In the genomic region with DNA sequence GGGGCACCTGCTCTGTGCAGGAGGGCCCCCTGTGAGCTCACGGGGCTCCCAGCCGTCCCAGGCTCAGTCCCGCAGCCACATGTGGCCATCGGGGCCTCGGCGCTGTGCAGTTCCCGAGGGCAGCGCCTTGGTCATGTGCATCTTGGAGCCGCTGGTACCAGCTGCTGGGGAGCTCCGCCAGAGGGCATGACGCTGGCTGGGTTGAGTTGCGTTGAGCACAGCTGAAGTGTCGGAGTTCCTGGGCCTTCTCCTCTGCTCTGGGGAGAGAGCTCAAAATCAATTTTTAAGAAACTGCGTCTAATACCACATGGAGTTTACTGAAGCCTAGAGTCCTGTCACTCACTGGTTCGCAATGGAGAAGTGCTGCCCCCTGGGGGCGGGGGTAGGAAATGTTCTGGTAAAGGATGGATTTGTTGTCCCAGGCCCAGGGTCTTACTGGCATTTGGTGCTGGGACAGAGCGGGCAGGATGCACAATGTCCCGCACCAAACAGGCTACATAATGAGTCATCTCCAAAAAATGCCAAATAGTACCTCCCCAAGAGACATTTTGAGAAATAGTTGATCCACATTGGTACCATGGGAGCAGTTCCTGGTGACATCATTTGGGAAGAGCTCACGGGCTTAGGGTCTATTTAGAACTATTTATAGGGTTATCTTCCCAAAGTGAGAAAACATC, we compare ENCODE assay signal across 8 cellular contexts. TPM values are rescaled to one million over a fixed set of nuclear protein-coding genes. Genes with fewer than 3 reads are reported as not detected.
DNase-seq lines count a peak whose midpoint lies in the region; ATAC-seq lines count a peak whose summit lies in the region.

No MANE protein-coding gene starts in this region.

- H3K4me1 Mint-ChIP-seq in naive thymus-derived CD8-positive, alpha-beta T cell, result peaks cover 2 to 7% (median 4%) of the 10 kb centered on the region in 4 donors

- no peak overlapping the region for H3K27ac Mint-ChIP-seq in naive thymus-derived CD8-positive, alpha-beta T cell

- ATAC-seq in HG03460 (IDR thresholded peaks at IDR 0.05; ENCODE audit: unreplicated experiment) (peak; percentile 55), esophagus mucosa (peak; percentile 41), GM19324 (IDR thresholded peaks at IDR 0.05; ENCODE audit: low FRiP score, unreplicated experiment) (no peak)
- peak; percentile 25 to 35 for ATAC-seq in naive thymus-derived CD8-positive, alpha-beta T cell
- ATAC-seq in stimulated activated naive CD8-positive, alpha-beta T cell treated with anti-CD3 and anti-CD28 coated beads, Interleukin-15, Interleukin-2, amounts not matched to agents 100 U/mL and 50 U/mL, for 24 hours, result no peak

- DNase-seq in DMS 273 (lab: John Stamatoyannopoulos, UW; ENCODE audit: unreplicated experiment), result peak; percentile 86
- DNase-seq in NOMO-1 treated with DMSO at 0.1 percent for 48 hours (lab: John Stamatoyannopoulos, UW; ENCODE audit: unreplicated experiment), result peak; percentile 39
- DNase-seq in activated CD8-positive, alpha-beta memory T cell treated with anti-CD3 and anti-CD28 coated beads, Interleukin-2, amount 50 U/mL, for 4 hours, result peak; percentile 53
- DNase-seq in naive thymus-derived CD8-positive, alpha-beta T cell, result peak; percentile 8 to 68 (median 45)
- peak; percentile 73 for DNase-seq in stimulated activated naive CD8-positive, alpha-beta T cell treated with anti-CD3 and anti-CD28 coated beads, Interleukin-15, Interleukin-2, amounts not matched to agents 100 U/mL and 50 U/mL, for 24 hours

- no peak overlapping the region for H3K4me3 Mint-ChIP-seq in naive thymus-derived CD8-positive, alpha-beta T cell

- POLR2A ChIA-PET in naive thymus-derived CD8-positive, alpha-beta T cell (lab: Charles Lee), result interaction anchor here (1.0 kb wide), 1 partner anchor 450 kb away, joined by 3 read pairs; a partner anchor contains a TSS

- H3K36me3 Mint-ChIP-seq in naive thymus-derived CD8-positive, alpha-beta T cell, result no peaks in the 10 kb centered on the region

- H3K27me3 Mint-ChIP-seq in naive thymus-derived CD8-positive, alpha-beta T cell, result peaks cover 0 to 24% (median 7%) of the 10 kb centered on the region in 5 donors

- H3K9me3 Mint-ChIP-seq in naive thymus-derived CD8-positive, alpha-beta T cell, result no peaks in the 10 kb centered on the region

RNA-seq across cellular contexts. Expression of a gene that starts 48.8 kb away (rescaled TPM):
- total RNA-seq in esophagus mucosa, result 0.60 TPM
- 1 to 10 TPM; 1.1 TPM for total RNA-seq in naive thymus-derived CD8-positive, alpha-beta T cell
- polyA plus RNA-seq in naive thymus-derived CD8-positive, alpha-beta T cell, result under 1 TPM; 0.05 to 0.41 (median 0.13) TPM

Comparison
In these comparisons a context has a peak if more than half of its experiments do, and no peak if none do; other contexts are left out.
1. ATAC-seq: peak in HG03460 (single experiment), esophagus mucosa (single experiment) and naive thymus-derived CD8-positive, alpha-beta T cell (2 of 2); none in stimulated activated naive CD8-positive, alpha-beta T cell treated with anti-CD3 and anti-CD28 coated beads, Interleukin-15, Interleukin-2, amounts not matched to agents 100 U/mL and 50 U/mL, for 24 hours (single experiment) and GM19324 (single experiment).
2. Peak in every context shown above with its lines, with median percentiles within 50 percentile points of each other: DNase-seq.